Comparison of ENCODE assay signal across 23 cellular contexts in the genomic region with DNA sequence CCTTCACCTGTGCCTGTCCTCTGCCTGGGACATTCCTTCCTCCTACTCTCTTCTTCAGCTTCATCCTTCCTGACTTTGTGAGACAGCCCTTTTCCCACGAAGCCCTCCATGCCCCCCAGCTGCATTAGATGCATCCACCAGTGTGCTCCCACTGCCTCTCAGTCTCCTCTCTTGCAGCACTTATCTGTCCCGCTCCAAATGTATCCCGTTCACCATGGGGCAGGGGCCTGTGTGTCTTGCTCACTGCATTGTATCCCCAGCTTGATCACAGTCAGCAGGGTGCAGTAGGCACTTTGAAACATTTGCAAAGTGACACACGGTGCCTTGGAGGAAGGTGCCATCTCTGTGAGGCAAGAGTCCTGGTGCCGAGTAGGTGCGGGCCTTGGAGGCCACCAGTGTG.
"Had no signal": no experiment of that assay in that cellular context is flagged by ENCODE, and none has a peak within 500 bp of the region (broad histone marks: within the 10 kb centered on the region; RNA-seq: fewer than 3 reads in every experiment).

No MANE protein-coding gene starts in this region.

- H3K27me3 ChIP-seq: dorsolateral prefrontal cortex, gastrocnemius medialis, ovary, tibial nerve, upper lobe of left lung, vagina had no signal

- H3K27ac Mint-ChIP-seq: nephron progenitor cell; stimulated activated naive B cell treated with anti-CD40 and anti-IgM and Interleukin-4, amounts not matched to agents 10 μg/mL and 1 μg/mL and 100 μg/mL, for 72 hours; stimulated activated naive CD8-positive, alpha-beta T cell treated with anti-CD3 and anti-CD28 coated beads, Interleukin-15, Interleukin-2, amounts not matched to agents 100 ng/mL and 50 ng/mL, for 24 hours had no signal

- H3K4me3 ChIP-seq: dorsolateral prefrontal cortex, gastrocnemius medialis, lower lobe of right lung, ovary, psoas muscle, skin epidermis, thoracic aorta, tibial nerve, upper lobe of left lung, vagina had no signal

- H3K27me3 Mint-ChIP-seq: naive thymus-derived CD8-positive, alpha-beta T cell; stimulated activated naive B cell treated with anti-CD40 and anti-IgM and Interleukin-4, amounts not matched to agents 10 μg/mL and 1 μg/mL and 100 μg/mL, for 72 hours; stimulated activated naive CD8-positive, alpha-beta T cell treated with anti-CD3 and anti-CD28 coated beads, Interleukin-15, Interleukin-2, amounts not matched to agents 100 ng/mL and 50 ng/mL, for 24 hours had no signal

- H3K9me3 ChIP-seq: gastrocnemius medialis, lower lobe of right lung, ovary, psoas muscle, thoracic aorta, tibial nerve, upper lobe of left lung, vagina had no signal

- DNase-seq: effector CD4-positive, alpha-beta T cell; foreskin fibroblast; gastrocnemius medialis; head of caudate nucleus; left ventricle myocardium superior; lower lobe of right lung; naive thymus-derived CD8-positive, alpha-beta T cell; nephron progenitor cell; occipital lobe; ovary; psoas muscle; right cardiac atrium; stimulated activated CD4-positive, alpha-beta T cell treated with anti-CD3 and anti-CD28 coated beads, Interleukin-15, amount 100 ng/mL, for 24 hours; stimulated activated CD4-positive, alpha-beta T cell treated with anti-CD3 and anti-CD28 coated beads, Interleukin-2, amount 100 ng/mL, for 48 hours; stimulated activated naive B cell treated with anti-CD40 and anti-IgM and Interleukin-4, amounts not matched to agents 10 μg/mL and 1 μg/mL and 100 μg/mL, for 72 hours; upper lobe of left lung had no signal

- ATAC-seq: esophagus mucosa; gastrocnemius medialis; left ventricle myocardium superior; lower lobe of right lung; naive thymus-derived CD8-positive, alpha-beta T cell; psoas muscle; right cardiac atrium; stimulated activated naive B cell treated with anti-CD40 and anti-IgM and Interleukin-4, amounts not matched to agents 10 μg/mL and 1 μg/mL and 100 μg/mL, for 72 hours had no signal

- H3K4me1 ChIP-seq: gastrocnemius medialis, psoas muscle, vagina had no signal

- H3K27ac ChIP-seq: dorsolateral prefrontal cortex, gastrocnemius medialis, lower lobe of right lung, ovary, psoas muscle, skin epidermis, thoracic aorta, tibial nerve, upper lobe of left lung, vagina had no signal

- H3K4me3 Mint-ChIP-seq: naive thymus-derived CD8-positive, alpha-beta T cell; nephron progenitor cell; stimulated activated naive B cell treated with anti-CD40 and anti-IgM and Interleukin-4, amounts not matched to agents 10 μg/mL and 1 μg/mL and 100 μg/mL, for 72 hours; stimulated activated naive CD8-positive, alpha-beta T cell treated with anti-CD3 and anti-CD28 coated beads, Interleukin-15, Interleukin-2, amounts not matched to agents 100 ng/mL and 50 ng/mL, for 24 hours had no signal

- H3K36me3 ChIP-seq: gastrocnemius medialis, lower lobe of right lung, ovary, upper lobe of left lung, vagina had no signal

- H3K9me3 Mint-ChIP-seq: naive thymus-derived CD8-positive, alpha-beta T cell; nephron progenitor cell; stimulated activated naive B cell treated with anti-CD40 and anti-IgM and Interleukin-4, amounts not matched to agents 10 μg/mL and 1 μg/mL and 100 μg/mL, for 72 hours; stimulated activated naive CD8-positive, alpha-beta T cell treated with anti-CD3 and anti-CD28 coated beads, Interleukin-15, Interleukin-2, amounts not matched to agents 100 ng/mL and 50 ng/mL, for 24 hours had no signal
